In genomic region chr15:76235186-76235826, GRCh38 we compare ENCODE assay signal across 8 cellular contexts.
DNase-seq lines count a peak whose midpoint lies in the region; ATAC-seq, FAIRE-seq and TF ChIP-seq lines count a peak whose summit lies in the region.

No MANE protein-coding gene starts in this region.

- FAIRE-seq in RCC 7860 (lab: Jason Lieb, UNC): no peak

- no peaks in the 10 kb centered on the region for H3K9me3 ChIP-seq in parathyroid adenoma (ENCODE audit: control insufficient read depth, low read length)

- H3K4me2 ChIP-seq in parathyroid adenoma (ENCODE audit: low read length): no peak overlapping the region

- H3K27me3 ChIP-seq in parathyroid adenoma (ENCODE audit: control insufficient read depth, insufficient read depth, low read length): no peaks in the 10 kb centered on the region

- no peak overlapping the region for H3K27ac ChIP-seq in parathyroid adenoma

- no peak for ATAC-seq in HG02852 (IDR thresholded peaks at IDR 0.05; ENCODE audit: unreplicated experiment)

- peak; percentile 74 for DNase-seq in DMS 273 (lab: John Stamatoyannopoulos, UW; ENCODE audit: unreplicated experiment)
- peak; percentile 22 for DNase-seq in HS-27A (ENCODE audit: low read depth)
- peak; percentile 39 for DNase-seq in RCC 7860 (ENCODE audit: low spot score)
- DNase-seq in fibroblast of mammary gland (ENCODE audit: low read depth): peak; percentile 48
- DNase-seq in activated CD4-positive, alpha-beta T cell treated with anti-CD3 and anti-CD28 coated beads, Interleukin-2, amount 50 U/mL, for 1 hour: no peak
- no peak for DNase-seq in anterior cingulate cortex (lab: John Stamatoyannopoulos, UW)

- no peak overlapping the region for H2AFZ ChIP-seq in parathyroid adenoma

- no peaks in the 10 kb centered on the region for H3K36me3 ChIP-seq in parathyroid adenoma (ENCODE audit: control insufficient read depth, insufficient read depth, low read length)

- H3K4me3 ChIP-seq in fibroblast of mammary gland (ENCODE audit: control insufficient read depth, low read depth, low read length): no peak overlapping the region
- no peak overlapping the region for H3K4me3 ChIP-seq in parathyroid adenoma (ENCODE audit: low read depth, low read length)

- no peaks in the 10 kb centered on the region for H3K79me2 ChIP-seq in parathyroid adenoma

- H3K9ac ChIP-seq in parathyroid adenoma: no peak overlapping the region

- TF ChIP-seq CTCF in fibroblast of mammary gland (conservative IDR thresholded peaks at IDR 0.05; ENCODE audit: control insufficient read depth, insufficient read depth, low read depth, low read length): peak; percentile 38
- TF ChIP-seq CTCF in parathyroid adenoma (IDR thresholded peaks at IDR 0.05): peak; percentile 28

- no peaks in the 10 kb centered on the region for H3K4me1 ChIP-seq in parathyroid adenoma

Comparison
In these comparisons a context has a peak if more than half of its experiments do, and no peak if none do; other contexts are left out.
1. DNase-seq: peak in DMS 273 (single experiment), HS-27A (single experiment), RCC 7860 (single experiment) and fibroblast of mammary gland (single experiment); none in activated CD4-positive, alpha-beta T cell treated with anti-CD3 and anti-CD28 coated beads, Interleukin-2, amount 50 U/mL, for 1 hour (single experiment) and anterior cingulate cortex (0 of 58).